In genomic region chr9:117073539-117074336, GRCh38 we compare ENCODE assay signal across 9 cellular contexts.
DNase-seq lines count a peak whose midpoint lies in the region; ATAC-seq lines count a peak whose summit lies in the region.
"Had no signal": no experiment of that assay in that cellular context is flagged by ENCODE, and none has a peak within 500 bp of the region (broad histone marks: within the 10 kb centered on the region; RNA-seq: fewer than 3 reads in every experiment).

No MANE protein-coding gene starts in this region.

- peaks cover 3% of the 10 kb centered on the region for H3K27me3 Mint-ChIP-seq in activated naive CD4-positive, alpha-beta T cell treated with anti-CD3 and anti-CD28 coated beads for 36 hours (ENCODE audit: low read depth)

- H3K9me3 Mint-ChIP-seq in activated naive CD4-positive, alpha-beta T cell treated with anti-CD3 and anti-CD28 coated beads for 36 hours = peaks cover 2% of the 10 kb centered on the region
- H3K9me3 Mint-ChIP-seq in activated naive CD4-positive, alpha-beta T cell treated with anti-CD3 and anti-CD28 coated beads, Interleukin-2, amount 50 U/mL, for 72 hours = peaks cover 12 to 17% of the 10 kb centered on the region in 2 donors

- H3K27ac ChIP-seq in caudate nucleus (ENCODE audit: low read depth, low read length) = no peak overlapping the region

- no peak overlapping the region for H3K4me3 Mint-ChIP-seq in activated naive CD4-positive, alpha-beta T cell treated with anti-CD3 and anti-CD28 coated beads for 36 hours
- H3K4me3 Mint-ChIP-seq: activated T-cell treated with anti-CD3 and anti-CD28 coated beads, Interleukin-2, amount 50 U/mL, for 72 hours had no signal

- no peak overlapping the region for H3K27ac Mint-ChIP-seq in activated naive CD4-positive, alpha-beta T cell treated with anti-CD3 and anti-CD28 coated beads for 36 hours
- H3K27ac Mint-ChIP-seq in activated naive CD4-positive, alpha-beta T cell treated with anti-CD3 and anti-CD28 coated beads, Interleukin-2, amount 50 U/mL, for 72 hours = no peak overlapping the region
- H3K27ac Mint-ChIP-seq: activated T-cell treated with anti-CD3 and anti-CD28 coated beads, Interleukin-2, amount 50 U/mL, for 72 hours had no signal

- CTCF ChIA-PET in activated naive CD4-positive, alpha-beta T cell treated with anti-CD3 and anti-CD28 coated beads for 36 hours (lab: Charles Lee) = no interaction called here

- peak; percentile 17 for DNase-seq in activated naive CD4-positive, alpha-beta T cell treated with anti-CD3 and anti-CD28 coated beads for 36 hours
- no peak for DNase-seq in activated naive CD4-positive, alpha-beta T cell (lab: John Stamatoyannopoulos, UW)
- DNase-seq in NCI-H1694 treated with DMSO at 0.1 percent for 48 hours (lab: John Stamatoyannopoulos, UW) = peak; percentile 57
- DNase-seq in caudate nucleus (lab: John Stamatoyannopoulos, UW) = peak in 36 of 61 donors; percentile 1 to 63 (median 17)
- DNase-seq in posterior cingulate gyrus = peak in 8 of 10 donors; percentile 60 to 90 (median 71)
- DNase-seq in activated naive CD4-positive, alpha-beta T cell treated with anti-CD3 and anti-CD28 coated beads, Interleukin-2, amount 50 U/mL, for 72 hours (ENCODE audit: low spot score in 2 of 2) = no peak

- H3K4me1 Mint-ChIP-seq in activated naive CD4-positive, alpha-beta T cell treated with anti-CD3 and anti-CD28 coated beads for 36 hours (ENCODE audit: low read depth) = no peaks in the 10 kb centered on the region

- intact Hi-C loops in activated naive CD4-positive, alpha-beta T cell treated with anti-CD3 and anti-CD28 coated beads for 36 hours (cut with micrococcal nuclease) = no loop called here
- intact Hi-C loops in posterior cingulate gyrus (cut with DNase I) = loop anchor here (2.0 to 10.0 kb wide), 2 partner anchors 171 to 337 kb away; no protein-coding TSS in a partner anchor

- H3K36me3 Mint-ChIP-seq in activated naive CD4-positive, alpha-beta T cell treated with anti-CD3 and anti-CD28 coated beads for 36 hours (ENCODE audit: low read depth) = no peaks in the 10 kb centered on the region
- peaks cover 7 to 9% of the 10 kb centered on the region in 2 donors for H3K36me3 Mint-ChIP-seq in activated naive CD4-positive, alpha-beta T cell treated with anti-CD3 and anti-CD28 coated beads, Interleukin-2, amount 50 U/mL, for 72 hours

- ATAC-seq in HG03439 (IDR thresholded peaks at IDR 0.05; ENCODE audit: unreplicated experiment) = no peak
- no peak for ATAC-seq in activated naive CD4-positive, alpha-beta T cell treated with anti-CD3 and anti-CD28 coated beads, Interleukin-2, amount 50 U/mL, for 72 hours
- ATAC-seq in HG02973 (IDR thresholded peaks at IDR 0.05; ENCODE audit: unreplicated experiment) = no peak
- ATAC-seq: activated T-cell treated with anti-CD3 and anti-CD28 coated beads, Interleukin-2, amount 50 U/mL, for 72 hours had no signal

Comparison
In these comparisons a context has a peak if more than half of its experiments do, and no peak if none do; other contexts are left out.
1. DNase-seq: peak in activated naive CD4-positive, alpha-beta T cell treated with anti-CD3 and anti-CD28 coated beads for 36 hours (single experiment), NCI-H1694 treated with DMSO at 0.1 percent for 48 hours (single experiment), caudate nucleus (36 of 61) and posterior cingulate gyrus (8 of 10); none in activated naive CD4-positive, alpha-beta T cell (0 of 4) and activated naive CD4-positive, alpha-beta T cell treated with anti-CD3 and anti-CD28 coated beads, Interleukin-2, amount 50 U/mL, for 72 hours (0 of 2).